25 cellular contexts compared by ENCODE assay signal in genomic region chr6:160756871-160757270, GRCh38. TPM values are rescaled to one million over a fixed set of nuclear protein-coding genes. Genes with fewer than 3 reads are reported as not detected.
"Had no signal": no experiment of that assay in that cellular context is flagged by ENCODE, and none has a peak within 500 bp of the region (broad histone marks: within the 10 kb centered on the region; RNA-seq: fewer than 3 reads in every experiment).

No MANE protein-coding gene starts in this region.

- H3K4me3 ChIP-seq: ascending aorta, esophagus muscularis mucosa, gastrocnemius medialis, ovary, prostate gland, right atrium auricular region, upper lobe of right lung had no signal

- H3K4me1 ChIP-seq: ascending aorta, esophagus muscularis mucosa, gastrocnemius medialis, prostate gland, right atrium auricular region, upper lobe of right lung had no signal

- H3K27ac ChIP-seq: ascending aorta, esophagus muscularis mucosa, gastrocnemius medialis, neutrophil, ovary, prostate gland, right atrium auricular region, upper lobe of right lung had no signal

- H3K27me3 ChIP-seq: ascending aorta, gastrocnemius medialis, neutrophil, ovary, right atrium auricular region, upper lobe of right lung had no signal

- ATAC-seq: activated naive CD4-positive, alpha-beta T cell treated with anti-CD3 and anti-CD28 coated beads, Interleukin-2, amount 50 U/mL, for 72 hours; activated T-helper 17 cell treated with anti-CD3 and anti-CD28 coated beads, Interleukin-2, amount 50 U/mL, for 72 hours; gastrocnemius medialis; left ventricle myocardium superior; natural killer cell treated with Interleukin-12 subunit alpha and Interleukin-12 subunit beta and Interleukin-15 and Interleukin-18, amount 100 ng/mL, for 72 hours; stimulated activated naive CD8-positive, alpha-beta T cell treated with anti-CD3 and anti-CD28 coated beads, Interleukin-15, Interleukin-2, amounts not matched to agents 100 U/mL and 50 U/mL, for 24 hours; upper lobe of right lung; WTC11 had no signal

- H3K9me3 ChIP-seq: ascending aorta, gastrocnemius medialis, neutrophil, ovary, prostate gland, right atrium auricular region, upper lobe of right lung had no signal

- H3K36me3 ChIP-seq: ascending aorta, esophagus muscularis mucosa, gastrocnemius medialis, neutrophil, ovary, prostate gland, right atrium auricular region, upper lobe of right lung had no signal

- DNase-seq: activated T-cell treated with anti-CD3 and anti-CD28 coated beads, Interleukin-2, amount 50 U/mL, for 24 hours; effector memory CD4-positive, alpha-beta T cell; gastrocnemius medialis; hippocampal formation; kidney glomerular epithelial cell; left ventricle myocardium superior; midbrain; ovary; stimulated activated CD4-positive, alpha-beta T cell treated with anti-CD3 and anti-CD28 coated beads, Interleukin-12 subunit alpha, Interleukin-12 subunit beta, amount 100 ng/mL, for 4 hours; stimulated activated CD4-positive, alpha-beta T cell treated with anti-CD3 and anti-CD28 coated beads, Interleukin-4, amount 100 ng/mL, for 4 hours; stimulated activated naive CD8-positive, alpha-beta T cell treated with anti-CD3 and anti-CD28 coated beads, Interleukin-15, Interleukin-2, amounts not matched to agents 100 U/mL and 50 U/mL, for 24 hours; T-helper 9 cell; upper lobe of right lung had no signal

RNA-seq across cellular contexts. Expression of gene PLG, which starts 54.8 kb away (rescaled TPM):
- total RNA-seq: activated naive CD4-positive, alpha-beta T cell treated with anti-CD3 and anti-CD28 coated beads, Interleukin-2, amount 50 U/mL, for 72 hours; activated T-helper 17 cell treated with anti-CD3 and anti-CD28 coated beads, Interleukin-2, amount 50 U/mL, for 72 hours; dermis microvascular lymphatic vessel endothelial cell; esophagus muscularis mucosa; right atrium auricular region; subcutaneous adipose tissue; upper lobe of right lung had no signal
- polyA plus RNA-seq: adipose tissue, ovary had no signal
